In genomic region chr10:26969145-26969926, GRCh38 we compare ENCODE assay signal across 11 cellular contexts.
DNase-seq lines count a peak whose midpoint lies in the region; ATAC-seq and TF ChIP-seq lines count a peak whose summit lies in the region.
"Had no signal": no experiment of that assay in that cellular context is flagged by ENCODE, and none has a peak within 500 bp of the region (broad histone marks: within the 10 kb centered on the region; RNA-seq: fewer than 3 reads in every experiment).

No MANE protein-coding gene starts in this region.

- H3K79me2 ChIP-seq in hepatocyte: no peaks in the 10 kb centered on the region

- H3K27ac ChIP-seq in hepatocyte: no peak overlapping the region

- no peaks in the 10 kb centered on the region for H3K9me2 ChIP-seq in hepatocyte (replicated peaks; ENCODE audit: insufficient read depth)

- H3K36me3 Mint-ChIP-seq in activated CD8-positive, alpha-beta T cell treated with anti-CD3 and anti-CD28 coated beads, Interleukin-2, amount 10 ng/mL, durations not matched to agents 7 days and 5 days (ENCODE audit: low read depth): peaks cover 7% of the 10 kb centered on the region

- H3K4me3 Mint-ChIP-seq in activated CD8-positive, alpha-beta T cell treated with anti-CD3 and anti-CD28 coated beads, Interleukin-2, amount 10 ng/mL, durations not matched to agents 7 days and 5 days: no peak overlapping the region

- CTCF ChIA-PET in activated CD8-positive, alpha-beta T cell treated with anti-CD3 and anti-CD28 coated beads, Interleukin-2, amount 10 ng/mL, durations not matched to agents 7 days and 5 days (lab: Charles Lee): interaction anchor here (0.6 kb wide), 1 partner anchor 40 kb away, joined by 3 read pairs; no protein-coding TSS in a partner anchor

- no peak overlapping the region for H3K4me2 ChIP-seq in hepatocyte

- no peaks in the 10 kb centered on the region for H3K27me3 Mint-ChIP-seq in activated CD8-positive, alpha-beta T cell treated with anti-CD3 and anti-CD28 coated beads, Interleukin-2, amount 10 ng/mL, durations not matched to agents 7 days and 5 days (ENCODE audit: low read depth)

- no peak overlapping the region for H3K4me3 ChIP-seq in hepatocyte

- TF ChIP-seq CTCF in hepatocyte (IDR thresholded peaks at IDR 0.05; ENCODE audit: poor library complexity): no peak

- no peaks in the 10 kb centered on the region for H3K4me1 ChIP-seq in hepatocyte (ENCODE audit: insufficient read depth)

- H3K36me3 ChIP-seq in hepatocyte (replicated peaks; ENCODE audit: insufficient read depth, low read depth): no peaks in the 10 kb centered on the region

- no peaks in the 10 kb centered on the region for H4K20me1 ChIP-seq in hepatocyte (ENCODE audit: insufficient read depth, poor library complexity, severe bottlenecking)

- H3K9me3 Mint-ChIP-seq in activated CD8-positive, alpha-beta T cell treated with anti-CD3 and anti-CD28 coated beads, Interleukin-2, amount 10 ng/mL, durations not matched to agents 7 days and 5 days (ENCODE audit: insufficient read depth): no peaks in the 10 kb centered on the region

- ATAC-seq in GM18498 (IDR thresholded peaks at IDR 0.05; ENCODE audit: unreplicated experiment): peak; percentile 89
- peak; percentile 75 for ATAC-seq in GM19372 (IDR thresholded peaks at IDR 0.05; ENCODE audit: low read depth, unreplicated experiment)
- ATAC-seq in HG02943 (IDR thresholded peaks at IDR 0.05; ENCODE audit: low read depth, unreplicated experiment): peak; percentile 87
- peak; percentile 58 for ATAC-seq in activated CD8-positive, alpha-beta T cell treated with anti-CD3 and anti-CD28 coated beads, Interleukin-2, amount 10 ng/mL, durations not matched to agents 7 days and 5 days

- H3K27ac Mint-ChIP-seq in activated CD8-positive, alpha-beta T cell treated with anti-CD3 and anti-CD28 coated beads, Interleukin-2, amount 10 ng/mL, durations not matched to agents 7 days and 5 days: peak overlapping the region; percentile 14

- no peaks in the 10 kb centered on the region for H3K9me3 ChIP-seq in hepatocyte (ENCODE audit: low read depth)

- 95% methylated on average over 6 of the region's 6 CpGs for WGBS in hepatocyte (ENCODE audit: low lambda C conversion rate, missing lambda C conversion rate)

- DNase-seq in activated CD8-positive, alpha-beta T cell treated with anti-CD3 and anti-CD28 coated beads, Interleukin-2, amount 10 ng/mL, durations not matched to agents 7 days and 5 days: peak; percentile 21
- DNase-seq in amygdala (lab: John Stamatoyannopoulos, UW) (no peak), hepatocyte (ENCODE audit: low spot score) (no peak), NCI-H2107 treated with DMSO at 0.1 percent for 48 hours (lab: John Stamatoyannopoulos, UW; ENCODE audit: unreplicated experiment) (no peak)
- DNase-seq in effector CD8-positive, alpha-beta T cell (lab: John Stamatoyannopoulos, UW): no peak
- DNase-seq: DND-41; NCI-H526 treated with DMSO at 0.1 percent for 48 hours; stimulated activated CD4-positive, alpha-beta T cell treated with anti-CD3 and anti-CD28 coated beads, Interleukin-12 subunit alpha, Interleukin-12 subunit beta, amount 100 ng/mL, for 4 hours had no signal

- POLR2A ChIA-PET in activated CD8-positive, alpha-beta T cell treated with anti-CD3 and anti-CD28 coated beads, Interleukin-2, amount 10 ng/mL, durations not matched to agents 7 days and 5 days (lab: Charles Lee): no interaction called here

- H3K27me3 ChIP-seq in hepatocyte: no peaks in the 10 kb centered on the region

- no peak overlapping the region for H2AFZ ChIP-seq in hepatocyte

- H3K4me1 Mint-ChIP-seq in activated CD8-positive, alpha-beta T cell treated with anti-CD3 and anti-CD28 coated beads, Interleukin-2, amount 10 ng/mL, durations not matched to agents 7 days and 5 days (ENCODE audit: low read depth): peaks cover 21% of the 10 kb centered on the region
